Comparison of ENCODE assay signal across 16 cellular contexts in the genomic region with DNA sequence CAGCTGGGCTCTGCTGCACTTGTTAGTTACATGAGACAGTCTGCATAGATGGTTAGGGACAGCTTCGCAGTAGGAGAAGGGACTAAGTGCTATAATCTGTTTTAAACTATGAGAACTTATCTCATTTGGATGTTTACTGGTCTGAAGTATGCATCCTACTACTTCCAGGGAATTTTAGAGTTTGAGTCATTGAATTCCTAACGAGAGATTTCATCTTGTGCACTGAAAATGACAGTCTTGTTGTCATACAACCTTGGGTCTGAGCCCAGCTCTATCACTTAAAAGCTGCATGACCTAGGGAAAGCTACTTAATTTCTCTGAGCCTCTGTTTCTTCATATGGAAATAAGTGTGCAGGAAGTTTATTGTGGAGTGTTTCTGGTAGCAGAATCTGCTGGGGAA.
A peak's percentile ranks its signal among the peaks of the same experiment; 100 is the strongest.
DNase-seq lines count a peak whose midpoint lies in the region; ATAC-seq and TF ChIP-seq lines count a peak whose summit lies in the region.
"Had no signal": no experiment of that assay in that cellular context is flagged by ENCODE, and none has a peak within 500 bp of the region (broad histone marks: within the 10 kb centered on the region; RNA-seq: fewer than 3 reads in every experiment).

No MANE protein-coding gene starts in this region.

- H3K9me3 ChIP-seq in GM23248 (ENCODE audit: low read depth) (no peaks in the 10 kb centered on the region), WERI-Rb-1 (ENCODE audit: severe bottlenecking) (no peaks in the 10 kb centered on the region), gastroesophageal sphincter (no peaks in the 10 kb centered on the region)

- H3K36me3 ChIP-seq in ACC112 (ENCODE audit: insufficient read depth, low read length) (no peaks in the 10 kb centered on the region), GM23248 (ENCODE audit: low read depth) (no peaks in the 10 kb centered on the region), WERI-Rb-1 (no peaks in the 10 kb centered on the region), gastroesophageal sphincter (no peaks in the 10 kb centered on the region)

- in situ Hi-C loops in GM23248 (cut with MboI) (no loop called here), GM13976 (cut with MboI; ENCODE audit: low sequenced_read_pairs, unreplicated experiment) (no loop called here)

- H3K4me1 Mint-ChIP-seq in nephron progenitor cell = peaks cover 24% of the 10 kb centered on the region

- H2AFZ ChIP-seq in ACC112 (ENCODE audit: low read length, unreplicated experiment) = peak overlapping the region; percentile 29
- H2AFZ ChIP-seq in GM23248 = no peak overlapping the region

- no peak for TF ChIP-seq POLR2A in gastroesophageal sphincter (IDR thresholded peaks at IDR 0.05)

- H3K4me3 ChIP-seq in ACC112 (ENCODE audit: low read depth, low read length) (no peak overlapping the region), GM23248 (no peak overlapping the region), WERI-Rb-1 (ENCODE audit: low read depth, low read length) (no peak overlapping the region), gastroesophageal sphincter (no peak overlapping the region)
- H3K4me3 ChIP-seq: coronary artery, lung had no signal

- H3K4me2 ChIP-seq in GM23248 (ENCODE audit: unreplicated experiment) = peak overlapping the region; percentile 41

- no peak overlapping the region for H3K4me3 Mint-ChIP-seq in nephron progenitor cell
- H3K4me3 Mint-ChIP-seq: activated naive CD8-positive, alpha-beta T cell treated with anti-CD3 and anti-CD28 coated beads, Interleukin-2, amount 50 U/mL, for 24 hours; activated T-cell treated with anti-CD3 and anti-CD28 coated beads, Interleukin-2, amount 50 U/mL, for 4 hours; nephron had no signal

- peaks cover 6% of the 10 kb centered on the region for H3K27me3 Mint-ChIP-seq in nephron progenitor cell (ENCODE audit: low read depth, poor library complexity)
- H3K27me3 Mint-ChIP-seq: activated naive CD8-positive, alpha-beta T cell treated with anti-CD3 and anti-CD28 coated beads, Interleukin-2, amount 50 U/mL, for 24 hours had no signal

- peak; percentile 26 for ATAC-seq in gastroesophageal sphincter
- ATAC-seq: activated naive CD8-positive, alpha-beta T cell treated with anti-CD3 and anti-CD28 coated beads, Interleukin-2, amount 50 U/mL, for 24 hours; activated T-cell treated with anti-CD3 and anti-CD28 coated beads, Interleukin-2, amount 50 U/mL, for 4 hours; esophagus mucosa had no signal

- H3K9me2 ChIP-seq in GM23248 (ENCODE audit: insufficient read depth) = no peaks in the 10 kb centered on the region

- WGBS in GM23248 (ENCODE audit: low coverage in 1 of 2, low lambda C conversion rate in 2 of 2, missing lambda C conversion rate in 2 of 2), 2 experiments = 0 to 5% methylated on average over 2 of the region's 2 CpGs
- 19 to 50% methylated on average over 1 to 2 of the region's 2 CpGs for WGBS in gastroesophageal sphincter (ENCODE audit: low coverage in 1 of 2), 2 donors

- peaks cover 14% of the 10 kb centered on the region for H3F3A ChIP-seq in GM23248 (ENCODE audit: insufficient read depth)

- no peak overlapping the region for H3K9ac ChIP-seq in GM23248

- H3K36me3 Mint-ChIP-seq in nephron progenitor cell (ENCODE audit: low read depth) = no peaks in the 10 kb centered on the region

- H3K27ac ChIP-seq in ACC112 (ENCODE audit: low read depth, low read length) (no peak overlapping the region), GM23248 (peak overlapping the region; percentile 27), WERI-Rb-1 (peak overlapping the region; percentile 82), gastroesophageal sphincter (no peak overlapping the region)

- H3K27ac Mint-ChIP-seq in nephron progenitor cell = no peak overlapping the region
- H3K27ac Mint-ChIP-seq: activated naive CD8-positive, alpha-beta T cell treated with anti-CD3 and anti-CD28 coated beads, Interleukin-2, amount 50 U/mL, for 24 hours; nephron had no signal

- peak; percentile 80 for DNase-seq in GM23248
- no peak for DNase-seq in WERI-Rb-1
- DNase-seq in GM13976 (ENCODE audit: low spot score) = no peak
- DNase-seq in epidermal melanocyte (ENCODE audit: insufficient read length, low spot score) = no peak
- no peak for DNase-seq in nephron progenitor cell
- DNase-seq in NOMO-1 treated with DMSO at 0.1 percent for 48 hours (lab: John Stamatoyannopoulos, UW; ENCODE audit: unreplicated experiment) = no peak
- DNase-seq: activated CD4-positive, alpha-beta T cell treated with anti-CD3 and anti-CD28 coated beads, Interleukin-2, amount 50 U/mL, for 4 hours; activated naive CD8-positive, alpha-beta T cell treated with anti-CD3 and anti-CD28 coated beads, Interleukin-2, amount 50 U/mL, for 24 hours; activated T-cell treated with anti-CD3 and anti-CD28 coated beads, Interleukin-2, amount 50 U/mL, for 4 hours; stimulated activated CD4-positive, alpha-beta T cell treated with anti-CD3 and anti-CD28 coated beads, Interleukin-2, amount 100 ng/mL, for 24 hours had no signal

- H3K27me3 ChIP-seq in ACC112 (ENCODE audit: insufficient read depth, low read length) (peaks cover 1% of the 10 kb centered on the region; the same call in 1 of the 2 replicates), GM23248 (replicated peaks; ENCODE audit: insufficient read depth) (no peaks in the 10 kb centered on the region), WERI-Rb-1 (ENCODE audit: insufficient read depth, low read depth, severe bottlenecking) (no peaks in the 10 kb centered on the region), gastroesophageal sphincter (no peaks in the 10 kb centered on the region)

- H4K20me1 ChIP-seq in GM23248 (ENCODE audit: insufficient read depth) = no peaks in the 10 kb centered on the region

- H3K4me1 ChIP-seq in ACC112 (ENCODE audit: control insufficient read depth, insufficient read depth, low read length, unreplicated experiment) (peaks cover 18% of the 10 kb centered on the region), GM23248 (ENCODE audit: insufficient read depth) (peaks cover 25% of the 10 kb centered on the region), gastroesophageal sphincter (no peaks in the 10 kb centered on the region)

- peaks cover 60% of the 10 kb centered on the region for H3K9me3 Mint-ChIP-seq in nephron progenitor cell
- H3K9me3 Mint-ChIP-seq: activated naive CD8-positive, alpha-beta T cell treated with anti-CD3 and anti-CD28 coated beads, Interleukin-2, amount 50 U/mL, for 24 hours; activated T-cell treated with anti-CD3 and anti-CD28 coated beads, Interleukin-2, amount 50 U/mL, for 4 hours had no signal

- H3K79me2 ChIP-seq in ACC112 (ENCODE audit: control insufficient read depth, insufficient read depth, low read length, unreplicated experiment) (no peaks in the 10 kb centered on the region), GM23248 (ENCODE audit: insufficient read depth) (no peaks in the 10 kb centered on the region)

- TF ChIP-seq EP300 in gastroesophageal sphincter (IDR thresholded peaks at IDR 0.05) = no peak

- TF ChIP-seq CTCF in WERI-Rb-1 (IDR thresholded peaks at IDR 0.05; ENCODE audit: low read depth, low read length) = no peak
- no peak for TF ChIP-seq CTCF in gastroesophageal sphincter (IDR thresholded peaks at IDR 0.05)
- TF ChIP-seq CTCF in GM13976 (IDR thresholded peaks at IDR 0.05; ENCODE audit: borderline replicate concordance, control extremely low read depth, extremely low read depth, insufficient read depth, missing control alignments) = no peak
- no peak for TF ChIP-seq CTCF in nephron progenitor cell (IDR thresholded peaks at IDR 0.05)

Comparison
In these comparisons a context has a peak if more than half of its experiments do, and no peak if none do; other contexts are left out.
1. H3K27ac ChIP-seq: peak in GM23248 (single experiment) and WERI-Rb-1 (single experiment); none in ACC112 (single experiment) and gastroesophageal sphincter (0 of 4).